Comparison of ENCODE assay signal across 8 cellular contexts in genomic region chr17:75827291-75828050, GRCh38. TPM values are rescaled to one million over a fixed set of nuclear protein-coding genes. Genes with fewer than 3 reads are reported as not detected.
DNase-seq lines count a peak whose midpoint lies in the region; ATAC-seq lines count a peak whose summit lies in the region.

No MANE protein-coding gene starts in this region.

- H2BK15ac ChIP-seq in mesenchymal stem cell (ENCODE audit: low read depth, poor library complexity, severe bottlenecking), result peak overlapping the region; percentile 30

- peaks cover 17% of the 10 kb centered on the region for H3K36me3 ChIP-seq in ectodermal cell (ENCODE audit: control insufficient read depth, insufficient read depth, low read length)
- peaks cover 29 to 50% of the 10 kb centered on the region in 2 experiments for H3K36me3 ChIP-seq in mesenchymal stem cell (ENCODE audit: control insufficient read depth in 1 of 2, insufficient read depth in 2 of 2, low read depth in 1 of 2, low read length in 2 of 2)

- H3K14ac ChIP-seq in mesenchymal stem cell (ENCODE audit: low read length in 2 of 2), result no peak overlapping the region

- H4K91ac ChIP-seq in mesenchymal stem cell (ENCODE audit: low read length), result peak overlapping the region; percentile 88

- H3K4me1 ChIP-seq in ectodermal cell (ENCODE audit: control insufficient read depth, insufficient read depth, low read length) (peaks cover 24% of the 10 kb centered on the region), mesenchymal stem cell (ENCODE audit: control insufficient read depth, insufficient read depth, low read depth, low read length) (peaks cover 25% of the 10 kb centered on the region)

- peak overlapping the region; percentile 21 for H2AK5ac ChIP-seq in mesenchymal stem cell (ENCODE audit: low read length, severe bottlenecking)

- H2BK120ac ChIP-seq in mesenchymal stem cell (ENCODE audit: low read depth, low read length), result peak overlapping the region; percentile 34

- H3K4me3 ChIP-seq in ectodermal cell (ENCODE audit: insufficient read depth, low read depth, low read length) (peak overlapping the region; percentile 20), mesenchymal stem cell (ENCODE audit: insufficient read depth in 1 of 2, low read depth in 1 of 2, low read length in 2 of 2) (peak overlapping the region; percentile 14 to 61)

- H3K9ac ChIP-seq in mesenchymal stem cell (ENCODE audit: low read length), result peak overlapping the region; percentile 67

- peak; percentile 10 for DNase-seq in NOMO-1 treated with DMSO at 0.1 percent for 48 hours (lab: John Stamatoyannopoulos, UW; ENCODE audit: unreplicated experiment)
- DNase-seq in NOMO-1 treated with dmso at 0.1 percent for 144 hours (lab: John Stamatoyannopoulos, UW; ENCODE audit: unreplicated experiment), result no peak
- peak; percentile 26 for DNase-seq in NCI-H510A (lab: John Stamatoyannopoulos, UW)
- peak; percentile 88 for DNase-seq in activated CD8-positive, alpha-beta memory T cell treated with anti-CD3 and anti-CD28 coated beads for 24 hours
- DNase-seq in mesenchymal stem cell, result peak; percentile 72
- DNase-seq in stimulated activated CD8-positive, alpha-beta memory T cell treated with anti-CD3 and anti-CD28 coated beads, Interleukin-4, amount 100 ng/mL, for 48 hours, result peak; percentile 80

- H4K8ac ChIP-seq in mesenchymal stem cell (ENCODE audit: low read length), result peak overlapping the region; percentile 78

- no peak overlapping the region for H2BK5ac ChIP-seq in mesenchymal stem cell (ENCODE audit: low read depth, low read length, poor library complexity, severe bottlenecking)

- H2AFZ ChIP-seq in mesenchymal stem cell (ENCODE audit: low read depth, low read length), result no peak overlapping the region

- peaks cover 5% of the 10 kb centered on the region for H3K79me1 ChIP-seq in mesenchymal stem cell (replicated peaks; ENCODE audit: low read length, poor library complexity, severe bottlenecking)

- peak overlapping the region in 1 of 2 experiments; percentile 73 for H3K4ac ChIP-seq in mesenchymal stem cell (ENCODE audit: low read depth in 1 of 2, low read length in 2 of 2)

- peak overlapping the region; percentile 21 to 80 for H3K18ac ChIP-seq in mesenchymal stem cell (ENCODE audit: low read depth in 1 of 2, low read length in 2 of 2)

- peak overlapping the region; percentile 57 for H3K4me2 ChIP-seq in mesenchymal stem cell (ENCODE audit: low read length, poor library complexity, severe bottlenecking)

- H3K9me3 ChIP-seq in ectodermal cell (ENCODE audit: control insufficient read depth, low read length), result no peaks in the 10 kb centered on the region
- H3K9me3 ChIP-seq in mesenchymal stem cell (ENCODE audit: control insufficient read depth, low read length), result no peaks in the 10 kb centered on the region

- no peak overlapping the region for H2BK12ac ChIP-seq in mesenchymal stem cell (ENCODE audit: low read length in 2 of 2)

- no peaks in the 10 kb centered on the region for H3K27me3 ChIP-seq in ectodermal cell (ENCODE audit: control insufficient read depth, insufficient read depth, low read length, poor library complexity, severe bottlenecking)
- no peaks in the 10 kb centered on the region for H3K27me3 ChIP-seq in mesenchymal stem cell (ENCODE audit: control insufficient read depth in 1 of 2, insufficient read depth in 1 of 2, low read length in 2 of 2)

- 51 to 54% methylated on average over 22 of the region's 22 CpGs for WGBS in ectodermal cell, 2 experiments
- WGBS in mesenchymal stem cell, result 59% methylated on average over 21 of the region's 22 CpGs

- no peak for ATAC-seq in HG03108 (IDR thresholded peaks at IDR 0.05; ENCODE audit: unreplicated experiment)

- H3K27ac ChIP-seq in ectodermal cell (ENCODE audit: insufficient read depth, low read depth, low read length, poor library complexity, severe bottlenecking), result peak overlapping the region; percentile 67
- no peak overlapping the region for H3K27ac ChIP-seq in mesenchymal stem cell (ENCODE audit: low read length, poor library complexity, severe bottlenecking)

- H3K23ac ChIP-seq in mesenchymal stem cell (ENCODE audit: low read length in 2 of 2), result no peak overlapping the region

RNA-seq across cellular contexts. Expression of gene UNC13D, which starts 16.7 kb away (rescaled TPM):
- 2.2 TPM for polyA plus RNA-seq in ectodermal cell (2013, experiment 1 of 4)
- polyA plus RNA-seq in ectodermal cell (2013, experiment 2 of 4), result 1.9 TPM
- polyA plus RNA-seq in ectodermal cell (2013, experiment 3 of 4), result 2.5 TPM
- 1.4 TPM for polyA plus RNA-seq in ectodermal cell (2013, experiment 4 of 4)
- 1.1 TPM for polyA plus RNA-seq in mesenchymal stem cell (2013, experiment 1 of 2)
- polyA plus RNA-seq in mesenchymal stem cell (2013, experiment 2 of 2), result 0.49 TPM

RNA-seq across cellular contexts. Expression of gene WBP2, which starts 27.7 kb away (rescaled TPM):
- polyA plus RNA-seq in ectodermal cell (2013, experiment 1 of 4), result 72.8 TPM
- 72.1 TPM for polyA plus RNA-seq in ectodermal cell (2013, experiment 2 of 4)
- 60.2 TPM for polyA plus RNA-seq in ectodermal cell (2013, experiment 3 of 4)
- polyA plus RNA-seq in ectodermal cell (2013, experiment 4 of 4), result 73.5 TPM
- 173 TPM for polyA plus RNA-seq in mesenchymal stem cell (2013, experiment 1 of 2)
- polyA plus RNA-seq in mesenchymal stem cell (2013, experiment 2 of 2), result 171 TPM

RNA-seq across cellular contexts. Expression of gene UNK, which starts 42.9 kb away (rescaled TPM):
- 46.8 TPM for polyA plus RNA-seq in ectodermal cell (2013, experiment 1 of 4)
- 51.5 TPM for polyA plus RNA-seq in ectodermal cell (2013, experiment 2 of 4)
- 38.8 TPM for polyA plus RNA-seq in ectodermal cell (2013, experiment 3 of 4)
- 46.4 TPM for polyA plus RNA-seq in ectodermal cell (2013, experiment 4 of 4)
- 16.2 TPM for polyA plus RNA-seq in mesenchymal stem cell (2013, experiment 1 of 2)
- polyA plus RNA-seq in mesenchymal stem cell (2013, experiment 2 of 2), result 14.8 TPM

RNA-seq across cellular contexts. Expression of gene TRIM47, which starts 50.9 kb away (rescaled TPM):
- polyA plus RNA-seq in ectodermal cell (2013, experiment 1 of 4), result 2.7 TPM
- 2.0 TPM for polyA plus RNA-seq in ectodermal cell (2013, experiment 2 of 4)
- polyA plus RNA-seq in ectodermal cell (2013, experiment 3 of 4), result 3.0 TPM
- 1.3 TPM for polyA plus RNA-seq in ectodermal cell (2013, experiment 4 of 4)
- 42.8 TPM for polyA plus RNA-seq in mesenchymal stem cell (2013, experiment 1 of 2)
- 46.1 TPM for polyA plus RNA-seq in mesenchymal stem cell (2013, experiment 2 of 2)
